1 cellular context compared by ENCODE assay signal in genomic region chr10:79247373-79248137, GRCh38.
TF ChIP-seq lines count a peak whose summit lies in the region.

No MANE protein-coding gene starts in this region.

TF ChIP-seq in HEK293T, 16 proteins besides CTCF, POLR2A, EP300 and RAD21 (continued from another document):
- TF ChIP-seq PKNOX1 (IDR thresholded peaks at IDR 0.05) = no peak
